1 cellular context compared by ENCODE assay signal in the genomic region with DNA sequence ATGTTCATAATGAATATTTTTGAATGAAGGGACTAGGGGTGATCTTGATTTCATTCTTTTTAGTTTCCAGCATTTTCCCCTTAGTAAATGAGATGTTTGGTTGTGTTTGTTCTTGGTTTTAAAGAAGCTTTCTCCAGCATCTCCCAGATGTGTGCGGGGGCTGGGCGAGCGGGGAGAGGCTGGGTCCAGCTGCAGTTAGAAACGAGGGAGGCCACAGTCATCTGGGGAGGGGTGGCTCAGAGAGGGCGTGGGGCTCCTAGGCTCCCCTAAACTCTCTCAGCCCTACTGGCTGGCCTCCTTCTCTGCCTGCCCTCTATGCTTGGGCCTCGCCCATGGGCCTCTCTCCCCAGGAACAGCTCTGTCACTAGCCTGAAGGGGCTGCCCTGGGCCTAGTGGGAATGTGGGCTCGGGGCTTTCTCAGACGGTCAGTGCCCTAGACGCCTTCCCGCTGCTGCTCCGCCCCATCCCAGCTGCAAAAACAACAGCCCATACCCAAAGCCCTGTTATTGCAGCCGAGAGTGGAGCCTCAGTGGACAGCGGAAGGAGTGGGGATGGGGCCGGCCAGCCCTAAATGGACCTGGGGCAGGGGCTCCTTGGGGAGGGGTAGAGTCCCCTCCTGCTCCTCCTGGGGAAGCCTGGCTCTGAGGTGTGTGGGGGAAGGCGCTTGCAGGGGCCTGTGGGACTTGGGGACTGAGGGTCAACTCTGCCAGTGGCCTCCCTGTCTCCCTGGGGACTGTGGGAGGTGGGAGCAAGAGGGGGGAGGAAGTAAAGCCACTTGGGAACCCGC.
TF ChIP-seq lines count a peak whose summit lies in the region.

No MANE protein-coding gene starts in this region.

TF ChIP-seq in endothelial cell of umbilical vein, 7 proteins besides CTCF, POLR2A, EP300 and RAD21:
- TF ChIP-seq MYC (IDR thresholded peaks at IDR 0.05; ENCODE audit: low read depth, low read length) (no peak), GATA2 (IDR thresholded peaks at IDR 0.05; ENCODE audit: insufficient read depth, insufficient read length, low read depth, low read length) (no peak), POLR2AphosphoS5 (IDR thresholded peaks at IDR 0.05; ENCODE audit: insufficient read depth, low read depth, low read length) (no peak), FOS (IDR thresholded peaks at IDR 0.05; ENCODE audit: borderline replicate concordance, insufficient read depth, low read length) (no peak), JUN (IDR thresholded peaks at IDR 0.05; ENCODE audit: borderline replicate concordance, insufficient read depth, insufficient read length, low read depth) (no peak), EZH2 (IDR thresholded peaks at IDR 0.05; ENCODE audit: borderline replicate concordance, low read depth, low read length, severe bottlenecking) (no peak)
- TF ChIP-seq, protein P1, sequence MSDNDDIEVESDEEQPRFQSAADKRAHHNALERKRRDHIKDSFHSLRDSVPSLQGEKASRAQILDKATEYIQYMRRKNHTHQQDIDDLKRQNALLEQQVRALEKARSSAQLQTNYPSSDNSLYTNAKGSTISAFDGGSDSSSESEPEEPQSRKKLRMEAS (IDR thresholded peaks at IDR 0.05; ENCODE audit: insufficient read depth, insufficient read length), result no peak
